1 cellular context compared by ENCODE assay signal in the genomic region with DNA sequence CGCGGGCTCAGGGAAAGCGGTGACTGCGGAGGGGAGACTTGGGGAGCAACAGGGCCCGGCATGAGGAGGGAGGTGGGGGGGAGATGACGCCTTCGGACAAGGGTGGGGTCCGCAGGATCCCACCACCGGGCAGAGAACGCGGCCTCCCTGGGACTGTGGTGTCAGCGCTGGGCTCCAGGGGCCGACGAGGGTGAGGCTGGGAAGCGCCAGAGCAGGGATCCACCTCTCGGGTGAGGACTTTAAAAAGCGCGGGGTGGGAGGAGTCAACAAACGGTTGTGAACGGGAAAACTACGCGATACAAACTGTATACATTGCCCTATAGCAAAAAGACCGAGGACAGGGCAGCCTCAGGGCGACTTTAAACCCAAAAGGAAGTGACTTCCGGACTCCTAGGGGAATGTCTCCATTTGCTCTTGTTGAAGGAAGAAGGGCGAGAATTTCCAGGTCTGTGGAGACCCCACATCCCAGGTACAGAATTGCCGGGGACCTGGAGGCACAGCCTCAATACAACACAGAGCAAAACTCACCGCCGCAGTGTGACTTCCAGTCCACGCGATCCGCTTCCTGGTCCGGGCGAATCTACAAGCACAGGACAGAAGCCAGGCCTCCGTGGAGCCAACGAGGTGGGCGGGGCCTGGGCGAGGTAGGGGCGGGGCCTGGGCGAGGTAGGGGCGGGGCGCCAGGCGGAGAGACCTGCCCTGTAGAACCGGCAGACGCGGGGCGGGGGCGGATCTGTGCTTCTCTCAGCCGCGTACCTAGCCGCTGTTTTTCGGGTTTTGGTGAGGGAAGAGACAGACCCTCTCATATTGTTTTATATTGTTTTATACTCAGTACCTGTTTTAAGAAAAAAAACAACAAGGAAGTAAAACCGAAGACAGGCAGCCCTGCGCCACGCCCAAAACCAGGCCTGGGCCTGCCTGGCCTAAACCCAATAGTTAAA.
TF ChIP-seq lines count a peak whose summit lies in the region.

Gene ZNF888 (minus strand): TSS at position 588 of the 941 bp plus-strand sequence. CDS start 5,555 bp downstream, outside the sequence.

TF ChIP-seq in SK-N-SH, 30 proteins besides CTCF, POLR2A, EP300 and RAD21 (continued from another document):
- TF ChIP-seq TAF1 (IDR thresholded peaks at IDR 0.05; ENCODE audit: borderline replicate concordance, low read depth, low read length) (no peak), RCOR1 (IDR thresholded peaks at IDR 0.05; ENCODE audit: low read length) (no peak), GABPA (IDR thresholded peaks at IDR 0.05; ENCODE audit: low read depth) (no peak), PBX3 (IDR thresholded peaks at IDR 0.05) (no peak), RXRA (IDR thresholded peaks at IDR 0.05; ENCODE audit: borderline replicate concordance, low read depth) (no peak), ELF1 (IDR thresholded peaks at IDR 0.05) (peak; percentile 70), CHD2 (IDR thresholded peaks at IDR 0.05; ENCODE audit: low read length, partially characterized antibody) (peak; percentile 96), TCF12 (IDR thresholded peaks at IDR 0.05) (no peak), SIN3A (IDR thresholded peaks at IDR 0.05; ENCODE audit: borderline replicate concordance, low read depth, low read length) (peak; percentile 92), RFX5 (IDR thresholded peaks at IDR 0.05; ENCODE audit: low read length) (no peak), SMC3 (IDR thresholded peaks at IDR 0.05; ENCODE audit: low read depth, low read length) (no peak), FOXM1 (IDR thresholded peaks at IDR 0.05; ENCODE audit: low read depth) (0 out of 2 replicates have a peak, but pooled peaks have one; percentile 28), ZBTB33 (IDR thresholded peaks at IDR 0.05; ENCODE audit: borderline replicate concordance, low read depth) (peak; percentile 93)
- TF ChIP-seq, protein P1, sequence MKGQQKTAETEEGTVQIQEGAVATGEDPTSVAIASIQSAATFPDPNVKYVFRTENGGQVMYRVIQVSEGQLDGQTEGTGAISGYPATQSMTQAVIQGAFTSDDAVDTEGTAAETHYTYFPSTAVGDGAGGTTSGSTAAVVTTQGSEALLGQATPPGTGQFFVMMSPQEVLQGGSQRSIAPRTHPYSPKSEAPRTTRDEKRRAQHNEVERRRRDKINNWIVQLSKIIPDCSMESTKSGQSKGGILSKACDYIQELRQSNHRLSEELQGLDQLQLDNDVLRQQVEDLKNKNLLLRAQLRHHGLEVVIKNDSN (IDR thresholded peaks at IDR 0.05; ENCODE audit: borderline replicate concordance, low read depth): no peak
- TF ChIP-seq, protein P2, sequence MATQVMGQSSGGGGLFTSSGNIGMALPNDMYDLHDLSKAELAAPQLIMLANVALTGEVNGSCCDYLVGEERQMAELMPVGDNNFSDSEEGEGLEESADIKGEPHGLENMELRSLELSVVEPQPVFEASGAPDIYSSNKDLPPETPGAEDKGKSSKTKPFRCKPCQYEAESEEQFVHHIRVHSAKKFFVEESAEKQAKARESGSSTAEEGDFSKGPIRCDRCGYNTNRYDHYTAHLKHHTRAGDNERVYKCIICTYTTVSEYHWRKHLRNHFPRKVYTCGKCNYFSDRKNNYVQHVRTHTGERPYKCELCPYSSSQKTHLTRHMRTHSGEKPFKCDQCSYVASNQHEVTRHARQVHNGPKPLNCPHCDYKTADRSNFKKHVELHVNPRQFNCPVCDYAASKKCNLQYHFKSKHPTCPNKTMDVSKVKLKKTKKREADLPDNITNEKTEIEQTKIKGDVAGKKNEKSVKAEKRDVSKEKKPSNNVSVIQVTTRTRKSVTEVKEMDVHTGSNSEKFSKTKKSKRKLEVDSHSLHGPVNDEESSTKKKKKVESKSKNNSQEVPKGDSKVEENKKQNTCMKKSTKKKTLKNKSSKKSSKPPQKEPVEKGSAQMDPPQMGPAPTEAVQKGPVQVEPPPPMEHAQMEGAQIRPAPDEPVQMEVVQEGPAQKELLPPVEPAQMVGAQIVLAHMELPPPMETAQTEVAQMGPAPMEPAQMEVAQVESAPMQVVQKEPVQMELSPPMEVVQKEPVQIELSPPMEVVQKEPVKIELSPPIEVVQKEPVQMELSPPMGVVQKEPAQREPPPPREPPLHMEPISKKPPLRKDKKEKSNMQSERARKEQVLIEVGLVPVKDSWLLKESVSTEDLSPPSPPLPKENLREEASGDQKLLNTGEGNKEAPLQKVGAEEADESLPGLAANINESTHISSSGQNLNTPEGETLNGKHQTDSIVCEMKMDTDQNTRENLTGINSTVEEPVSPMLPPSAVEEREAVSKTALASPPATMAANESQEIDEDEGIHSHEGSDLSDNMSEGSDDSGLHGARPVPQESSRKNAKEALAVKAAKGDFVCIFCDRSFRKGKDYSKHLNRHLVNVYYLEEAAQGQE (IDR thresholded peaks at IDR 0.05; ENCODE audit: low read depth, low read length): no peak
